In genomic region chr9:107309271-107309670, GRCh38 we compare ENCODE assay signal across 13 cellular contexts. TPM values are rescaled to one million over a fixed set of nuclear protein-coding genes. Genes with fewer than 3 reads are reported as not detected.
DNase-seq lines count a peak whose midpoint lies in the region; ATAC-seq and TF ChIP-seq lines count a peak whose summit lies in the region.
"Had no signal": no experiment of that assay in that cellular context is flagged by ENCODE, and none has a peak within 500 bp of the region (broad histone marks: within the 10 kb centered on the region; RNA-seq: fewer than 3 reads in every experiment).

No MANE protein-coding gene starts in this region.

- no peak for DNase-seq in activated naive CD4-positive, alpha-beta T cell treated with anti-CD3 and anti-CD28 coated beads, Interleukin-2, amount 50 U/mL, for 72 hours (ENCODE audit: low spot score in 2 of 2)
- DNase-seq in activated naive CD4-positive, alpha-beta T cell treated with anti-CD3 and anti-CD28 coated beads for 36 hours = no peak
- no peak for DNase-seq in activated CD4-positive, alpha-beta memory T cell treated with anti-CD3 and anti-CD28 coated beads, Interleukin-2, amount 10 ng/mL, durations not matched to agents 7 days and 5 days
- DNase-seq in occipital lobe (lab: John Stamatoyannopoulos, UW) (no peak), heart right ventricle (no peak), GM13977 (ENCODE audit: low spot score) (no peak)
- DNase-seq: activated gamma-delta T cell treated with Interleukin-2 at 50 U/mL for 16 hours, mesenchymal stem cell, spleen, substantia nigra had no signal

- H3K4me3 Mint-ChIP-seq in activated naive CD4-positive, alpha-beta T cell treated with anti-CD3 and anti-CD28 coated beads for 36 hours = no peak overlapping the region
- H3K4me3 Mint-ChIP-seq in activated CD4-positive, alpha-beta memory T cell treated with anti-CD3 and anti-CD28 coated beads, Interleukin-2, amount 10 ng/mL, durations not matched to agents 7 days and 5 days = no peak overlapping the region
- H3K4me3 Mint-ChIP-seq in stimulated activated naive CD8-positive, alpha-beta T cell treated with anti-CD3 and anti-CD28 coated beads, Interleukin-15, Interleukin-2, amounts not matched to agents 100 ng/mL and 50 ng/mL, for 24 hours = no peak overlapping the region
- H3K4me3 Mint-ChIP-seq: B cell had no signal

- CTCF ChIA-PET in activated naive CD4-positive, alpha-beta T cell treated with anti-CD3 and anti-CD28 coated beads for 36 hours (lab: Charles Lee) = no interaction called here
- CTCF ChIA-PET in activated CD4-positive, alpha-beta memory T cell treated with anti-CD3 and anti-CD28 coated beads, Interleukin-2, amount 10 ng/mL, durations not matched to agents 7 days and 5 days (lab: Charles Lee) = interaction anchor here (0.6 kb wide), 1 partner anchor 294 kb away, joined by 3 read pairs; no protein-coding TSS in a partner anchor

- peaks cover 38 to 57% of the 10 kb centered on the region in 2 donors for H3K36me3 Mint-ChIP-seq in activated naive CD4-positive, alpha-beta T cell treated with anti-CD3 and anti-CD28 coated beads, Interleukin-2, amount 50 U/mL, for 72 hours
- H3K36me3 Mint-ChIP-seq in activated naive CD4-positive, alpha-beta T cell treated with anti-CD3 and anti-CD28 coated beads for 36 hours (ENCODE audit: low read depth) = peaks cover 64% of the 10 kb centered on the region
- peaks cover 69% of the 10 kb centered on the region for H3K36me3 Mint-ChIP-seq in activated CD4-positive, alpha-beta memory T cell treated with anti-CD3 and anti-CD28 coated beads, Interleukin-2, amount 10 ng/mL, durations not matched to agents 7 days and 5 days (ENCODE audit: low read depth)
- H3K36me3 Mint-ChIP-seq in stimulated activated naive CD8-positive, alpha-beta T cell treated with anti-CD3 and anti-CD28 coated beads, Interleukin-15, Interleukin-2, amounts not matched to agents 100 ng/mL and 50 ng/mL, for 24 hours (ENCODE audit: low read depth) = peaks cover 90% of the 10 kb centered on the region

- intact Hi-C loops in activated naive CD4-positive, alpha-beta T cell treated with anti-CD3 and anti-CD28 coated beads for 36 hours (cut with micrococcal nuclease) = no loop called here
- intact Hi-C loops in heart right ventricle (cut with DNase I) = no loop called here

- no peaks in the 10 kb centered on the region for H3K27me3 ChIP-seq in heart right ventricle
- H3K27me3 ChIP-seq: spleen had no signal

- H3K4me3 ChIP-seq in heart right ventricle = no peak overlapping the region
- H3K4me3 ChIP-seq: spleen had no signal

- POLR2A ChIA-PET in activated CD4-positive, alpha-beta memory T cell treated with anti-CD3 and anti-CD28 coated beads, Interleukin-2, amount 10 ng/mL, durations not matched to agents 7 days and 5 days (lab: Charles Lee) = interaction anchor here (1.1 kb wide), 1 partner anchor 24 kb away, joined by 6 read pairs; no protein-coding TSS in a partner anchor

- peaks cover 61% of the 10 kb centered on the region for H3K4me1 Mint-ChIP-seq in activated naive CD4-positive, alpha-beta T cell treated with anti-CD3 and anti-CD28 coated beads for 36 hours (ENCODE audit: low read depth)
- peaks cover 49% of the 10 kb centered on the region for H3K4me1 Mint-ChIP-seq in activated CD4-positive, alpha-beta memory T cell treated with anti-CD3 and anti-CD28 coated beads, Interleukin-2, amount 10 ng/mL, durations not matched to agents 7 days and 5 days
- H3K4me1 Mint-ChIP-seq in stimulated activated naive CD8-positive, alpha-beta T cell treated with anti-CD3 and anti-CD28 coated beads, Interleukin-15, Interleukin-2, amounts not matched to agents 100 ng/mL and 50 ng/mL, for 24 hours (ENCODE audit: low read depth) = peaks cover 69% of the 10 kb centered on the region

- H3K4me1 ChIP-seq in heart right ventricle = peaks cover 0 to 21% (median 10%) of the 10 kb centered on the region in 9 donors

- peak overlapping the region; percentile 19 to 20 for H3K27ac Mint-ChIP-seq in activated naive CD4-positive, alpha-beta T cell treated with anti-CD3 and anti-CD28 coated beads, Interleukin-2, amount 50 U/mL, for 72 hours
- no peak overlapping the region for H3K27ac Mint-ChIP-seq in activated naive CD4-positive, alpha-beta T cell treated with anti-CD3 and anti-CD28 coated beads for 36 hours
- peak overlapping the region; percentile 56 for H3K27ac Mint-ChIP-seq in activated CD4-positive, alpha-beta memory T cell treated with anti-CD3 and anti-CD28 coated beads, Interleukin-2, amount 10 ng/mL, durations not matched to agents 7 days and 5 days
- H3K27ac Mint-ChIP-seq in stimulated activated naive CD8-positive, alpha-beta T cell treated with anti-CD3 and anti-CD28 coated beads, Interleukin-15, Interleukin-2, amounts not matched to agents 100 ng/mL and 50 ng/mL, for 24 hours = peak overlapping the region; percentile 77
- H3K27ac Mint-ChIP-seq: B cell had no signal

- 93 to 94% methylated on average over 5 of the region's 5 CpGs for WGBS in heart right ventricle, 2 donors

- H3K9me3 ChIP-seq in heart right ventricle = no peaks in the 10 kb centered on the region
- H3K9me3 ChIP-seq: spleen had no signal

- H3K36me3 ChIP-seq in heart right ventricle = peaks cover 0 to 96% (median 26%) of the 10 kb centered on the region in 9 donors

- H3K27ac ChIP-seq in heart right ventricle = no peak overlapping the region
- H3K27ac ChIP-seq: spleen had no signal

- ATAC-seq in activated naive CD4-positive, alpha-beta T cell treated with anti-CD3 and anti-CD28 coated beads, Interleukin-2, amount 50 U/mL, for 72 hours = peak; percentile 64 to 75
- peak; percentile 80 for ATAC-seq in HG03159 (IDR thresholded peaks at IDR 0.05; ENCODE audit: unreplicated experiment)
- ATAC-seq in heart right ventricle = no peak

- H3K9me3 Mint-ChIP-seq in activated naive CD4-positive, alpha-beta T cell treated with anti-CD3 and anti-CD28 coated beads, Interleukin-2, amount 50 U/mL, for 72 hours = no peaks in the 10 kb centered on the region
- no peaks in the 10 kb centered on the region for H3K9me3 Mint-ChIP-seq in activated naive CD4-positive, alpha-beta T cell treated with anti-CD3 and anti-CD28 coated beads for 36 hours
- H3K9me3 Mint-ChIP-seq in activated CD4-positive, alpha-beta memory T cell treated with anti-CD3 and anti-CD28 coated beads, Interleukin-2, amount 10 ng/mL, durations not matched to agents 7 days and 5 days = no peaks in the 10 kb centered on the region
- H3K9me3 Mint-ChIP-seq in stimulated activated naive CD8-positive, alpha-beta T cell treated with anti-CD3 and anti-CD28 coated beads, Interleukin-15, Interleukin-2, amounts not matched to agents 100 ng/mL and 50 ng/mL, for 24 hours = no peaks in the 10 kb centered on the region

- H3K27me3 Mint-ChIP-seq in activated naive CD4-positive, alpha-beta T cell treated with anti-CD3 and anti-CD28 coated beads for 36 hours (ENCODE audit: low read depth) = no peaks in the 10 kb centered on the region
- no peaks in the 10 kb centered on the region for H3K27me3 Mint-ChIP-seq in activated CD4-positive, alpha-beta memory T cell treated with anti-CD3 and anti-CD28 coated beads, Interleukin-2, amount 10 ng/mL, durations not matched to agents 7 days and 5 days
- H3K27me3 Mint-ChIP-seq in stimulated activated naive CD8-positive, alpha-beta T cell treated with anti-CD3 and anti-CD28 coated beads, Interleukin-15, Interleukin-2, amounts not matched to agents 100 ng/mL and 50 ng/mL, for 24 hours = no peaks in the 10 kb centered on the region
- H3K27me3 Mint-ChIP-seq: B cell had no signal

- no peak for TF ChIP-seq CTCF in heart right ventricle (IDR thresholded peaks at IDR 0.05)
- TF ChIP-seq CTCF in GM13977 (IDR thresholded peaks at IDR 0.05; ENCODE audit: extremely low read depth, insufficient read depth, missing control alignments) = no peak

- in situ Hi-C loops in GM13977 (cut with MboI; ENCODE audit: low pct_unique_long_range_greater_than_20kb, low sequenced_read_pairs, unreplicated experiment) = no loop called here

RNA-seq across cellular contexts. Expression of gene RAD23B, which starts 26.2 kb away (rescaled TPM):
- total RNA-seq in activated naive CD4-positive, alpha-beta T cell treated with anti-CD3 and anti-CD28 coated beads, Interleukin-2, amount 50 U/mL, for 72 hours = 100 to 1,000 TPM in 1 of 2 donors, 10 to 100 TPM in 1; 87.3 to 115 TPM
- total RNA-seq in activated naive CD4-positive, alpha-beta T cell treated with anti-CD3 and anti-CD28 coated beads for 36 hours = 100 to 1,000 TPM; 106 to 109 TPM
- total RNA-seq in activated CD4-positive, alpha-beta memory T cell treated with anti-CD3 and anti-CD28 coated beads, Interleukin-2, amount 10 ng/mL, durations not matched to agents 7 days and 5 days = 10 to 100 TPM; 89.4 to 91.0 TPM
- total RNA-seq in occipital lobe (102 TPM), heart right ventricle (100 to 1,000 TPM in 7 of 10 donors, 10 to 100 TPM in 3; 85.5 to 122 (median 106) TPM)
- polyA plus RNA-seq in heart right ventricle = 10 to 100 TPM; 41.7 to 57.1 TPM

Comparison
In these comparisons a context has a peak if more than half of its experiments do, and no peak if none do; other contexts are left out.
1. ATAC-seq: peak in activated naive CD4-positive, alpha-beta T cell treated with anti-CD3 and anti-CD28 coated beads, Interleukin-2, amount 50 U/mL, for 72 hours (2 of 2) and HG03159 (single experiment); none in heart right ventricle (0 of 8).